Comparison of ENCODE assay signal across 1 cellular context in the genomic region with DNA sequence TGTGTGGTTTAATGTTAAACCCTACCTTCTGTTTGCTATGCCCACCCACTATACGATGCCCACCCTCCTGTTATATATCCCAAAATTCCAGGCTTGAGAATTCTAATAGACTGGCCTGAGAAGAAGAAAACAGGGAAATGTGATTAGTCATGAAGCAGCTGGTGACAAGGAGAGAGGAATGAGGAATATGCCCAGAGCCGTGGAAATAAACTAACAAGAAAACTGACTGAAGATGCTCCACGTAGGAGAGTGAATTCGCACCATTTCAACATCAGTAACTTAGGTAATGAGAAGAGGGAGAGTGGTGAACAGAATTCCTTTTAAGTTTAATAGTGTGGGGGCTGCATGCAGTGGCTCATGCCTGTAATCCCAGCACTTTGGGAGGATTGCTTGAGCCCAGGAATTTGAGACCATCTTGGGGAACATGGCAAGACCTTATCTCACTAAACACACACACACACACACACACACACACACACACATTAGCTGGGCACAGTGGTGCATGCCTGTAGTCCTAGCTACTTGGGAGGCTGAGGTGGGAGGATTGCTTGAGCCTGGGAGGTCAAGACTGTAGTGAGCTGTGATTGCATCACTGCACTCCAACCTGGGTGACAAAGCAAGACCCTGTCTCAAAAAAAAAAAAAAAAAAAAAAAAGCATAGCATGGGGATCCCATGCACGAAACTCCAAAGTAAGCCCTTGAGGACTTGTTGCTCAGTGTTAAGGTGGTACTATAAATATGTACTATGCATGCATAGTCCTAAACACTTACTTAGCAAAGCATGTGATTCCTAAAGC.
TF ChIP-seq lines count a peak whose summit lies in the region.

No MANE protein-coding gene starts in this region.

TF ChIP-seq in WTC11, 78 proteins besides CTCF, POLR2A, EP300 and RAD21 (continued from another document):
- TF ChIP-seq, protein P1, sequence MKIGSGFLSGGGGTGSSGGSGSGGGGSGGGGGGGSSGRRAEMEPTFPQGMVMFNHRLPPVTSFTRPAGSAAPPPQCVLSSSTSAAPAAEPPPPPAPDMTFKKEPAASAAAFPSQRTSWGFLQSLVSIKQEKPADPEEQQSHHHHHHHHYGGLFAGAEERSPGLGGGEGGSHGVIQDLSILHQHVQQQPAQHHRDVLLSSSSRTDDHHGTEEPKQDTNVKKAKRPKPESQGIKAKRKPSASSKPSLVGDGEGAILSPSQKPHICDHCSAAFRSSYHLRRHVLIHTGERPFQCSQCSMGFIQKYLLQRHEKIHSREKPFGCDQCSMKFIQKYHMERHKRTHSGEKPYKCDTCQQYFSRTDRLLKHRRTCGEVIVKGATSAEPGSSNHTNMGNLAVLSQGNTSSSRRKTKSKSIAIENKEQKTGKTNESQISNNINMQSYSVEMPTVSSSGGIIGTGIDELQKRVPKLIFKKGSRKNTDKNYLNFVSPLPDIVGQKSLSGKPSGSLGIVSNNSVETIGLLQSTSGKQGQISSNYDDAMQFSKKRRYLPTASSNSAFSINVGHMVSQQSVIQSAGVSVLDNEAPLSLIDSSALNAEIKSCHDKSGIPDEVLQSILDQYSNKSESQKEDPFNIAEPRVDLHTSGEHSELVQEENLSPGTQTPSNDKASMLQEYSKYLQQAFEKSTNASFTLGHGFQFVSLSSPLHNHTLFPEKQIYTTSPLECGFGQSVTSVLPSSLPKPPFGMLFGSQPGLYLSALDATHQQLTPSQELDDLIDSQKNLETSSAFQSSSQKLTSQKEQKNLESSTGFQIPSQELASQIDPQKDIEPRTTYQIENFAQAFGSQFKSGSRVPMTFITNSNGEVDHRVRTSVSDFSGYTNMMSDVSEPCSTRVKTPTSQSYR (CRISPR knock-in tag; IDR thresholded peaks at IDR 0.05): no peak
- TF ChIP-seq, protein P2, sequence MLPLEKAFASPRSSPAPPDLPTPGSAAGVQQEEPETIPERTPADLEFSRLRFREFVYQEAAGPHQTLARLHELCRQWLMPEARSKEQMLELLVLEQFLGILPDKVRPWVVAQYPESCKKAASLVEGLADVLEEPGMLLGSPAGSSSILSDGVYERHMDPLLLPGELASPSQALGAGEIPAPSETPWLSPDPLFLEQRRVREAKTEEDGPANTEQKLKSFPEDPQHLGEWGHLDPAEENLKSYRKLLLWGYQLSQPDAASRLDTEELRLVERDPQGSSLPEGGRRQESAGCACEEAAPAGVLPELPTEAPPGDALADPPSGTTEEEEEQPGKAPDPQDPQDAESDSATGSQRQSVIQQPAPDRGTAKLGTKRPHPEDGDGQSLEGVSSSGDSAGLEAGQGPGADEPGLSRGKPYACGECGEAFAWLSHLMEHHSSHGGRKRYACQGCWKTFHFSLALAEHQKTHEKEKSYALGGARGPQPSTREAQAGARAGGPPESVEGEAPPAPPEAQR (CRISPR knock-in tag; IDR thresholded peaks at IDR 0.05): no peak
- no peak for TF ChIP-seq ZNF121 (CRISPR knock-in tag; IDR thresholded peaks at IDR 0.05)
- no peak for TF ChIP-seq EMX1 (CRISPR knock-in tag; IDR thresholded peaks at IDR 0.05)
- TF ChIP-seq, protein P3, sequence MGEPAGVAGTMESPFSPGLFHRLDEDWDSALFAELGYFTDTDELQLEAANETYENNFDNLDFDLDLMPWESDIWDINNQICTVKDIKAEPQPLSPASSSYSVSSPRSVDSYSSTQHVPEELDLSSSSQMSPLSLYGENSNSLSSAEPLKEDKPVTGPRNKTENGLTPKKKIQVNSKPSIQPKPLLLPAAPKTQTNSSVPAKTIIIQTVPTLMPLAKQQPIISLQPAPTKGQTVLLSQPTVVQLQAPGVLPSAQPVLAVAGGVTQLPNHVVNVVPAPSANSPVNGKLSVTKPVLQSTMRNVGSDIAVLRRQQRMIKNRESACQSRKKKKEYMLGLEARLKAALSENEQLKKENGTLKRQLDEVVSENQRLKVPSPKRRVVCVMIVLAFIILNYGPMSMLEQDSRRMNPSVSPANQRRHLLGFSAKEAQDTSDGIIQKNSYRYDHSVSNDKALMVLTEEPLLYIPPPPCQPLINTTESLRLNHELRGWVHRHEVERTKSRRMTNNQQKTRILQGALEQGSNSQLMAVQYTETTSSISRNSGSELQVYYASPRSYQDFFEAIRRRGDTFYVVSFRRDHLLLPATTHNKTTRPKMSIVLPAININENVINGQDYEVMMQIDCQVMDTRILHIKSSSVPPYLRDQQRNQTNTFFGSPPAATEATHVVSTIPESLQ (CRISPR knock-in tag; IDR thresholded peaks at IDR 0.05): no peak
- TF ChIP-seq, protein P4, sequence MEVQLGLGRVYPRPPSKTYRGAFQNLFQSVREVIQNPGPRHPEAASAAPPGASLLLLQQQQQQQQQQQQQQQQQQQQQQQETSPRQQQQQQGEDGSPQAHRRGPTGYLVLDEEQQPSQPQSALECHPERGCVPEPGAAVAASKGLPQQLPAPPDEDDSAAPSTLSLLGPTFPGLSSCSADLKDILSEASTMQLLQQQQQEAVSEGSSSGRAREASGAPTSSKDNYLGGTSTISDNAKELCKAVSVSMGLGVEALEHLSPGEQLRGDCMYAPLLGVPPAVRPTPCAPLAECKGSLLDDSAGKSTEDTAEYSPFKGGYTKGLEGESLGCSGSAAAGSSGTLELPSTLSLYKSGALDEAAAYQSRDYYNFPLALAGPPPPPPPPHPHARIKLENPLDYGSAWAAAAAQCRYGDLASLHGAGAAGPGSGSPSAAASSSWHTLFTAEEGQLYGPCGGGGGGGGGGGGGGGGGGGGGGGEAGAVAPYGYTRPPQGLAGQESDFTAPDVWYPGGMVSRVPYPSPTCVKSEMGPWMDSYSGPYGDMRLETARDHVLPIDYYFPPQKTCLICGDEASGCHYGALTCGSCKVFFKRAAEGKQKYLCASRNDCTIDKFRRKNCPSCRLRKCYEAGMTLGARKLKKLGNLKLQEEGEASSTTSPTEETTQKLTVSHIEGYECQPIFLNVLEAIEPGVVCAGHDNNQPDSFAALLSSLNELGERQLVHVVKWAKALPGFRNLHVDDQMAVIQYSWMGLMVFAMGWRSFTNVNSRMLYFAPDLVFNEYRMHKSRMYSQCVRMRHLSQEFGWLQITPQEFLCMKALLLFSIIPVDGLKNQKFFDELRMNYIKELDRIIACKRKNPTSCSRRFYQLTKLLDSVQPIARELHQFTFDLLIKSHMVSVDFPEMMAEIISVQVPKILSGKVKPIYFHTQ (CRISPR knock-in tag; IDR thresholded peaks at IDR 0.05): no peak
TF ChIP-seq in WTC11: peak in this region for 0.
